22 cellular contexts compared by ENCODE assay signal in genomic region chr1:47991187-47991586, GRCh38. TPM values are rescaled to one million over a fixed set of nuclear protein-coding genes. Genes with fewer than 3 reads are reported as not detected.
DNase-seq lines count a peak whose midpoint lies in the region; ATAC-seq, FAIRE-seq and TF ChIP-seq lines count a peak whose summit lies in the region.
"Had no signal": no experiment of that assay in that cellular context is flagged by ENCODE, and none has a peak within 500 bp of the region (broad histone marks: within the 10 kb centered on the region; RNA-seq: fewer than 3 reads in every experiment).

No MANE protein-coding gene starts in this region.

- TF ChIP-seq CTCF in bronchial epithelial cell (IDR thresholded peaks at IDR 0.05; ENCODE audit: insufficient read depth, low read length, severe bottlenecking): peak; percentile 9

- no peaks in the 10 kb centered on the region for H3K4me1 Mint-ChIP-seq in activated CD4-positive, alpha-beta T cell treated with anti-CD3 and anti-CD28 coated beads, Interleukin-2, amount 10 ng/mL, durations not matched to agents 24 days and 14 days

- H3K4me3 ChIP-seq in MG63 (no peak overlapping the region), bronchial epithelial cell (ENCODE audit: low read depth, low read length) (no peak overlapping the region)
- H3K4me3 ChIP-seq: ovary had no signal

- no peak overlapping the region for H3K4me3 Mint-ChIP-seq in activated CD4-positive, alpha-beta T cell treated with anti-CD3 and anti-CD28 coated beads, Interleukin-2, amount 10 ng/mL, durations not matched to agents 24 days and 14 days

- H3K27me3 ChIP-seq in MG63 (no peaks in the 10 kb centered on the region), bronchial epithelial cell (ENCODE audit: control insufficient read depth, insufficient read depth, low read length) (peaks cover 3% of the 10 kb centered on the region)
- H3K27me3 ChIP-seq: ovary had no signal

- ATAC-seq in GM18498 (IDR thresholded peaks at IDR 0.05; ENCODE audit: unreplicated experiment): no peak
- ATAC-seq: left colon had no signal

- H3K36me3 Mint-ChIP-seq in activated CD4-positive, alpha-beta T cell treated with anti-CD3 and anti-CD28 coated beads, Interleukin-2, amount 10 ng/mL, durations not matched to agents 24 days and 14 days (ENCODE audit: low read depth): no peaks in the 10 kb centered on the region

- H3K9me3 ChIP-seq in MG63: no peaks in the 10 kb centered on the region
- H3K9me3 ChIP-seq: ovary had no signal

- peak; percentile 17 for DNase-seq in ELR (ENCODE audit: low read depth)
- peak; percentile 77 for DNase-seq in MG63
- DNase-seq in bronchial epithelial cell (ENCODE audit: low read depth): peak; percentile 82
- DNase-seq in islet precursor cell: peak; percentile 56
- no peak for DNase-seq in activated CD4-positive, alpha-beta T cell treated with anti-CD3 and anti-CD28 coated beads, Interleukin-2, amount 10 ng/mL, durations not matched to agents 24 days and 14 days
- no peak for DNase-seq in head of caudate nucleus
- no peak for DNase-seq in HK-2 (ENCODE audit: unreplicated experiment)
- DNase-seq: activated CD4-positive, CD25-positive, alpha-beta regulatory T cell treated with anti-CD3 and anti-CD28 coated beads, Interleukin-2, amount 50 U/mL, for 72 hours; activated naive CD4-positive, alpha-beta T cell; AML-193; Calu3; erythroblast; hippocampal formation; KBM-7; left colon; NCI-H1417 treated with DMSO at 0.1 percent for 48 hours; ovary; SHP77; stimulated activated CD4-positive, alpha-beta T cell treated with anti-CD3 and anti-CD28 coated beads, Interleukin-2, amount 100 ng/mL, for 48 hours; substantia nigra had no signal

- peak; percentile 23 for FAIRE-seq in bronchial epithelial cell (lab: Jason Lieb, UNC)
- FAIRE-seq: astrocyte had no signal

- H3K9me3 Mint-ChIP-seq in activated CD4-positive, alpha-beta T cell treated with anti-CD3 and anti-CD28 coated beads, Interleukin-2, amount 10 ng/mL, durations not matched to agents 24 days and 14 days: no peaks in the 10 kb centered on the region

- intact Hi-C loops in activated CD4-positive, alpha-beta T cell treated with anti-CD3 and anti-CD28 coated beads, Interleukin-2, amount 10 ng/mL, durations not matched to agents 24 days and 14 days (cut with micrococcal nuclease): no loop called here
- intact Hi-C loops in head of caudate nucleus (cut with DNase I): no loop called here

- H3K27ac Mint-ChIP-seq in activated CD4-positive, alpha-beta T cell treated with anti-CD3 and anti-CD28 coated beads, Interleukin-2, amount 10 ng/mL, durations not matched to agents 24 days and 14 days: no peak overlapping the region

- peaks cover 50% of the 10 kb centered on the region for H3K36me3 ChIP-seq in MG63
- no peaks in the 10 kb centered on the region for H3K36me3 ChIP-seq in bronchial epithelial cell (ENCODE audit: control insufficient read depth, insufficient read depth, low read length)
- H3K36me3 ChIP-seq: ovary had no signal

- H3K27me3 Mint-ChIP-seq in activated CD4-positive, alpha-beta T cell treated with anti-CD3 and anti-CD28 coated beads, Interleukin-2, amount 10 ng/mL, durations not matched to agents 24 days and 14 days: peaks cover 45% of the 10 kb centered on the region

RNA-seq across cellular contexts. Expression of gene TRABD2B, which starts 6.0 kb away (rescaled TPM):
- total RNA-seq in MG63 (2014; rRNA removed; shearing (Covaris generic); ENCODE audit: low replicate concordance): 0.72 and 1.7 TPM in 2 replicates
- total RNA-seq in bronchial epithelial cell: under 0.01 TPM in 2 replicates
- not detected in 2 replicates for total RNA-seq in activated CD4-positive, alpha-beta T cell treated with anti-CD3 and anti-CD28 coated beads, Interleukin-2, amount 10 ng/mL, durations not matched to agents 24 days and 14 days

Comparison
In these comparisons a context has a peak if more than half of its experiments do, and no peak if none do; other contexts are left out.
1. DNase-seq: peak in ELR (single experiment), MG63 (single experiment), bronchial epithelial cell (single experiment) and islet precursor cell (single experiment); none in activated CD4-positive, alpha-beta T cell treated with anti-CD3 and anti-CD28 coated beads, Interleukin-2, amount 10 ng/mL, durations not matched to agents 24 days and 14 days (single experiment), head of caudate nucleus (0 of 42) and HK-2 (single experiment).